Comparison of ENCODE assay signal across 12 cellular contexts in genomic region chr13:27442071-27442647, GRCh38. TPM values are rescaled to one million over a fixed set of nuclear protein-coding genes. Genes with fewer than 3 reads are reported as not detected.
A peak's percentile ranks its signal among the peaks of the same experiment; 100 is the strongest.
DNase-seq lines count a peak whose midpoint lies in the region; ATAC-seq and TF ChIP-seq lines count a peak whose summit lies in the region.
"Had no signal": no experiment of that assay in that cellular context is flagged by ENCODE, and none has a peak within 500 bp of the region (broad histone marks: within the 10 kb centered on the region; RNA-seq: fewer than 3 reads in every experiment).

No MANE protein-coding gene starts in this region.

- H3K4me3 Mint-ChIP-seq in activated CD4-positive, alpha-beta T cell treated with anti-CD3 and anti-CD28 coated beads, Interleukin-2, amount 10 ng/mL, durations not matched to agents 7 days and 5 days, result peak overlapping the region; percentile 60

- CTCF ChIA-PET in activated CD4-positive, alpha-beta T cell treated with anti-CD3 and anti-CD28 coated beads, Interleukin-2, amount 10 ng/mL, durations not matched to agents 7 days and 5 days (lab: Charles Lee), result interaction anchor here (0.8 to 1.2 kb wide), 2 partner anchors 11 to 84 kb away, joined by 3 read pairs; no protein-coding TSS in a partner anchor

- intact Hi-C loops in right lobe of liver (cut with DNase I), result no loop called here

- peaks cover 61% of the 10 kb centered on the region for H3K36me3 Mint-ChIP-seq in activated CD4-positive, alpha-beta T cell treated with anti-CD3 and anti-CD28 coated beads, Interleukin-2, amount 10 ng/mL, durations not matched to agents 7 days and 5 days (ENCODE audit: low read depth)

- POLR2A ChIA-PET in activated CD4-positive, alpha-beta T cell treated with anti-CD3 and anti-CD28 coated beads, Interleukin-2, amount 10 ng/mL, durations not matched to agents 7 days and 5 days (lab: Charles Lee), result interaction anchor here (1.6 kb wide), 1 partner anchor 16 kb away, joined by 4 read pairs; no protein-coding TSS in a partner anchor

- H3K4me1 Mint-ChIP-seq in activated CD4-positive, alpha-beta T cell treated with anti-CD3 and anti-CD28 coated beads, Interleukin-2, amount 10 ng/mL, durations not matched to agents 7 days and 5 days, result peaks cover 73% of the 10 kb centered on the region

- no peak for TF ChIP-seq CTCF in right lobe of liver (IDR thresholded peaks at IDR 0.05)

- no peaks in the 10 kb centered on the region for H3K9me3 ChIP-seq in right lobe of liver
- H3K9me3 ChIP-seq: A549, pancreas had no signal

- H3K4me3 ChIP-seq in right lobe of liver, result no peak overlapping the region
- H3K4me3 ChIP-seq: A549, pancreas had no signal

- peaks cover 0 to 12% (median 3%) of the 10 kb centered on the region in 4 donors for H3K36me3 ChIP-seq in right lobe of liver

- no peaks in the 10 kb centered on the region for H3K27me3 Mint-ChIP-seq in activated CD4-positive, alpha-beta T cell treated with anti-CD3 and anti-CD28 coated beads, Interleukin-2, amount 10 ng/mL, durations not matched to agents 7 days and 5 days

- H3K27ac ChIP-seq in right lobe of liver, result no peak overlapping the region
- H3K27ac ChIP-seq: A549, pancreas had no signal

- peak; percentile 58 for ATAC-seq in stimulated activated naive CD8-positive, alpha-beta T cell treated with anti-CD3 and anti-CD28 coated beads, Interleukin-15, Interleukin-2, amounts not matched to agents 100 U/mL and 50 U/mL, for 24 hours
- ATAC-seq in right lobe of liver, result no peak
- no peak for ATAC-seq in HG03025 (IDR thresholded peaks at IDR 0.05; ENCODE audit: low FRiP score, unreplicated experiment)
- ATAC-seq: A549 had no signal

- DNase-seq in activated CD4-positive, alpha-beta T cell treated with anti-CD3 and anti-CD28 coated beads for 48 hours, result peak; percentile 38
- DNase-seq in activated CD4-positive, alpha-beta T cell treated with anti-CD3 and anti-CD28 coated beads for 1 hour, result no peak
- peak; percentile 44 for DNase-seq in activated CD4-positive, alpha-beta T cell treated with anti-CD3 and anti-CD28 coated beads, Interleukin-2, amount 10 ng/mL, durations not matched to agents 7 days and 5 days
- DNase-seq in glomerular visceral epithelial cell (ENCODE audit: extremely low spot score) (peak; percentile 64), right lobe of liver (no peak), GM03348 (ENCODE audit: low spot score) (no peak)
- DNase-seq in stimulated activated naive CD8-positive, alpha-beta T cell treated with anti-CD3 and anti-CD28 coated beads, Interleukin-15, Interleukin-2, amounts not matched to agents 100 U/mL and 50 U/mL, for 24 hours, result peak; percentile 35
- DNase-seq: cortex of kidney, NCI-H1092, pancreas had no signal

- WGBS in right lobe of liver (ENCODE audit: insufficient coverage, low coverage, low lambda C conversion rate, missing lambda C conversion rate), result 83% methylated on average over 15 of the region's 15 CpGs

- no peaks in the 10 kb centered on the region for H3K9me3 Mint-ChIP-seq in activated CD4-positive, alpha-beta T cell treated with anti-CD3 and anti-CD28 coated beads, Interleukin-2, amount 10 ng/mL, durations not matched to agents 7 days and 5 days

- no peaks in the 10 kb centered on the region for H3K4me1 ChIP-seq in right lobe of liver
- H3K4me1 ChIP-seq: A549 had no signal

- TF ChIP-seq POLR2A in right lobe of liver (IDR thresholded peaks at IDR 0.05), result no peak

- H3K27me3 ChIP-seq in right lobe of liver, result no peaks in the 10 kb centered on the region
- H3K27me3 ChIP-seq: pancreas had no signal

- peak overlapping the region; percentile 77 for H3K27ac Mint-ChIP-seq in activated CD4-positive, alpha-beta T cell treated with anti-CD3 and anti-CD28 coated beads, Interleukin-2, amount 10 ng/mL, durations not matched to agents 7 days and 5 days

RNA-seq across cellular contexts. Expression of gene MTIF3, which starts 8.2 kb away (rescaled TPM):
- 10 to 100 TPM; 45.7 to 67.6 TPM for total RNA-seq in activated CD4-positive, alpha-beta T cell treated with anti-CD3 and anti-CD28 coated beads, Interleukin-2, amount 10 ng/mL, durations not matched to agents 7 days and 5 days
- 10 to 100 TPM; 26.5 to 46.0 (median 32.0) TPM for total RNA-seq in right lobe of liver

RNA-seq across cellular contexts. Expression of gene GTF3A, which starts 17.7 kb away (rescaled TPM):
- 100 to 1,000 TPM; 173 to 189 TPM for total RNA-seq in activated CD4-positive, alpha-beta T cell treated with anti-CD3 and anti-CD28 coated beads, Interleukin-2, amount 10 ng/mL, durations not matched to agents 7 days and 5 days
- 100 to 1,000 TPM in 2 of 6 experiments, 10 to 100 TPM in 4; 50.2 to 216 (median 64.9) TPM for total RNA-seq in right lobe of liver

Comparison
In these comparisons a context has a peak if more than half of its experiments do, and no peak if none do; other contexts are left out.
1. DNase-seq: peak in activated CD4-positive, alpha-beta T cell treated with anti-CD3 and anti-CD28 coated beads for 48 hours (single experiment), activated CD4-positive, alpha-beta T cell treated with anti-CD3 and anti-CD28 coated beads, Interleukin-2, amount 10 ng/mL, durations not matched to agents 7 days and 5 days (single experiment), glomerular visceral epithelial cell (single experiment) and stimulated activated naive CD8-positive, alpha-beta T cell treated with anti-CD3 and anti-CD28 coated beads, Interleukin-15, Interleukin-2, amounts not matched to agents 100 U/mL and 50 U/mL, for 24 hours (single experiment); none in activated CD4-positive, alpha-beta T cell treated with anti-CD3 and anti-CD28 coated beads for 1 hour (single experiment), right lobe of liver (0 of 3) and GM03348 (single experiment).